26 cellular contexts compared by ENCODE assay signal in the genomic region with DNA sequence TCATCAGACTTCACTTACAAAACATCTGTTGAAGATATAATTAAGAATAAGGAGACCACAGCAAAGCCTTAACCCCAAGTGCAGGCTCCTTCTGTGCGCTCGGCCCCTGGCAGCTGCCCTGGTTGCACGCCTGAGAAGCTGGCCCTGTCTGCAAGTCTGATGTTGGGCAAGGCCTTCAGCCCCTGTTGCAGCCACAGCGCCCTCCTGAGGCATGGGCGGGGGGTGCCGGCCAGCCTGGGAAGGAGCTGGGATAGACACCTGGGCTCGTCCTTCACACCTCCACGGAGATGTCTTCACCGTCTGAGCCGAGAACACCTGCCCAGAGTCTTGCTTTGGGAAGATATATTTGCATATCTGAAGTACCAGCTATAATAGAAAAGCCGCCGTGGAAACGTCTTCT.
DNase-seq lines count a peak whose midpoint lies in the region; ATAC-seq and TF ChIP-seq lines count a peak whose summit lies in the region.
"Had no signal": no experiment of that assay in that cellular context is flagged by ENCODE, and none has a peak within 500 bp of the region (broad histone marks: within the 10 kb centered on the region; RNA-seq: fewer than 3 reads in every experiment).

No MANE protein-coding gene starts in this region.

- no peak overlapping the region for H3K23ac ChIP-seq in mesendoderm (ENCODE audit: low read length)

- no peak overlapping the region for H3K18ac ChIP-seq in mesendoderm (ENCODE audit: low read length)

- H3K27me3 ChIP-seq in mesendoderm (ENCODE audit: insufficient read depth, low read length, poor library complexity), result no peaks in the 10 kb centered on the region
- H3K27me3 ChIP-seq in Peyer's patch, result no peaks in the 10 kb centered on the region
- H3K27me3 ChIP-seq: BE2C, upper lobe of right lung had no signal

- H2AK5ac ChIP-seq in mesendoderm (ENCODE audit: low read length), result no peak overlapping the region

- H3K9me3 Mint-ChIP-seq in HFFc6, result peaks cover 75% of the 10 kb centered on the region
- H3K9me3 Mint-ChIP-seq in WTC11, result no peaks in the 10 kb centered on the region
- H3K9me3 Mint-ChIP-seq: activated T-helper 17 cell treated with anti-CD3 and anti-CD28 coated beads, Interleukin-2, amount 50 U/mL, for 72 hours; memory B cell; T-cell had no signal

- H3K79me2 ChIP-seq in mesendoderm (ENCODE audit: control insufficient read depth, insufficient read depth, low read length), result no peaks in the 10 kb centered on the region

- H3K36me3 Mint-ChIP-seq in HFFc6 (ENCODE audit: low read depth) (peaks cover 9% of the 10 kb centered on the region), WTC11 (no peaks in the 10 kb centered on the region)
- H3K36me3 Mint-ChIP-seq: activated naive CD8-positive, alpha-beta T cell treated with anti-CD3 and anti-CD28 coated beads for 36 hours; memory B cell; T-cell had no signal

- H3K56ac ChIP-seq in mesendoderm (ENCODE audit: low read length), result no peak overlapping the region

- H3K4me3 Mint-ChIP-seq in HFFc6, result no peak overlapping the region
- no peak overlapping the region for H3K4me3 Mint-ChIP-seq in WTC11
- H3K4me3 Mint-ChIP-seq: activated naive CD8-positive, alpha-beta T cell treated with anti-CD3 and anti-CD28 coated beads for 36 hours; activated T-helper 17 cell treated with anti-CD3 and anti-CD28 coated beads, Interleukin-2, amount 50 U/mL, for 72 hours; memory B cell; T-cell had no signal

- POLR2A ChIA-PET in WTC11 (lab: Charles Lee), result no interaction called here

- H4K8ac ChIP-seq in mesendoderm (ENCODE audit: low read depth, low read length), result no peak overlapping the region

- no peak overlapping the region for H2BK120ac ChIP-seq in mesendoderm (ENCODE audit: low read depth, low read length)

- no peak overlapping the region for H2BK5ac ChIP-seq in mesendoderm (ENCODE audit: low read length)

- H3K27ac Mint-ChIP-seq in HFFc6 (no peak overlapping the region), WTC11 (no peak overlapping the region)
- H3K27ac Mint-ChIP-seq: activated naive CD8-positive, alpha-beta T cell treated with anti-CD3 and anti-CD28 coated beads for 36 hours; memory B cell; T-cell had no signal

- no peak overlapping the region for H3K4me3 ChIP-seq in mesendoderm (ENCODE audit: low read length)
- H3K4me3 ChIP-seq in Peyer's patch, result no peak overlapping the region
- H3K4me3 ChIP-seq: A549, GM23248, SJCRH30, upper lobe of right lung had no signal

- no peak overlapping the region for H3K27ac ChIP-seq in mesendoderm (ENCODE audit: low read depth, low read length)
- H3K27ac ChIP-seq in Peyer's patch, result no peak overlapping the region
- H3K27ac ChIP-seq: A549, GM23248, HL-60, SJCRH30, upper lobe of right lung had no signal

- no peaks in the 10 kb centered on the region for H3K9me3 ChIP-seq in Peyer's patch
- H3K9me3 ChIP-seq: A549, BE2C, Caco-2, SJCRH30, upper lobe of right lung had no signal

- H3K4ac ChIP-seq in mesendoderm (ENCODE audit: low read depth, low read length), result no peak overlapping the region

- H3K4me2 ChIP-seq in mesendoderm (ENCODE audit: low read length), result no peak overlapping the region
- H3K4me2 ChIP-seq: A549 had no signal

- no peak overlapping the region for H3K9ac ChIP-seq in mesendoderm (ENCODE audit: low read length)
- H3K9ac ChIP-seq: GM23248 had no signal

- no CpG with 5 or more reads among the region's 13 CpGs for WGBS in mesendoderm (ENCODE audit: extremely low coverage, insufficient coverage, low lambda C conversion rate)

- CTCF ChIA-PET in WTC11 (lab: Charles Lee), result interaction anchor here (0.5 to 1.8 kb wide), 77 partner anchors 8 to 369 kb away, joined by 3 to 14 read pairs (median 4); a partner anchor contains a TSS

- TF ChIP-seq POLR2A in Peyer's patch (IDR thresholded peaks at IDR 0.05), result no peak

- no peak overlapping the region for H2BK15ac ChIP-seq in mesendoderm (replicated peaks; ENCODE audit: low read depth)

- H3K27me3 Mint-ChIP-seq in HFFc6 (ENCODE audit: insufficient read depth), result no peaks in the 10 kb centered on the region; the same call in 1 of the 2 replicates
- H3K27me3 Mint-ChIP-seq in WTC11 (ENCODE audit: low read depth), result 0 out of 2 replicates have a peak, but pooled peaks cover 3% of the 10 kb centered on the region
- H3K27me3 Mint-ChIP-seq: memory B cell had no signal

- ATAC-seq in WTC11 (peak; percentile 87), HG02678 (IDR thresholded peaks at IDR 0.05; ENCODE audit: unreplicated experiment) (no peak), GM19328 (IDR thresholded peaks at IDR 0.05; ENCODE audit: unreplicated experiment) (no peak)
- ATAC-seq: activated T-helper 17 cell treated with anti-CD3 and anti-CD28 coated beads, Interleukin-2, amount 50 U/mL, for 72 hours; esophagus mucosa; Panc1; T-cell; upper lobe of right lung had no signal

- peak; percentile 9 for DNase-seq in NCI-H748 (lab: John Stamatoyannopoulos, UW; ENCODE audit: unreplicated experiment)
- DNase-seq in NCI-H748 treated with DMSO at 0.1 percent for 48 hours (lab: John Stamatoyannopoulos, UW), result no peak
- DNase-seq in HFFc6, result no peak
- peak; percentile 82 for DNase-seq in WTC11 (ENCODE audit: low spot score)
- peak; percentile 27 for DNase-seq in mesendoderm
- no peak for DNase-seq in Peyer's patch
- DNase-seq: activated naive CD8-positive, alpha-beta T cell treated with anti-CD3 and anti-CD28 coated beads for 36 hours; BE2C; Caco-2; effector CD8-positive, alpha-beta T cell; GM23248; hypothalamus; NCI-H1436; occipital lobe; SJCRH30; substantia nigra; T-cell; upper lobe of right lung had no signal

- TF ChIP-seq CTCF in HFFc6 (IDR thresholded peaks at IDR 0.05) (peak; percentile 23; the same call in 1 of the 2 replicates), WTC11 (IDR thresholded peaks at IDR 0.05) (peak; percentile 51), Peyer's patch (IDR thresholded peaks at IDR 0.05) (no peak)

- no peak overlapping the region for H4K5ac ChIP-seq in mesendoderm (ENCODE audit: low read length)

- H3K4me1 Mint-ChIP-seq in HFFc6 (ENCODE audit: low read depth), result no peaks in the 10 kb centered on the region
- no peaks in the 10 kb centered on the region for H3K4me1 Mint-ChIP-seq in WTC11
- H3K4me1 Mint-ChIP-seq: memory B cell, T-cell had no signal

- H3K4me1 ChIP-seq in mesendoderm (ENCODE audit: control insufficient read depth, low read depth, low read length), result no peaks in the 10 kb centered on the region
- H3K4me1 ChIP-seq in Peyer's patch, result no peaks in the 10 kb centered on the region
- H3K4me1 ChIP-seq: A549, Caco-2, SJCRH30, upper lobe of right lung had no signal

- no peaks in the 10 kb centered on the region for H3K36me3 ChIP-seq in mesendoderm (ENCODE audit: control insufficient read depth, insufficient read depth, low read length)
- no peaks in the 10 kb centered on the region for H3K36me3 ChIP-seq in Peyer's patch
- H3K36me3 ChIP-seq: BE2C, SJCRH30, upper lobe of right lung had no signal

- no peaks in the 10 kb centered on the region for H3K79me1 ChIP-seq in mesendoderm (ENCODE audit: low read length)

TF ChIP-seq in WTC11, 78 proteins besides CTCF, POLR2A, EP300 and RAD21:
- TF ChIP-seq, protein P1, sequence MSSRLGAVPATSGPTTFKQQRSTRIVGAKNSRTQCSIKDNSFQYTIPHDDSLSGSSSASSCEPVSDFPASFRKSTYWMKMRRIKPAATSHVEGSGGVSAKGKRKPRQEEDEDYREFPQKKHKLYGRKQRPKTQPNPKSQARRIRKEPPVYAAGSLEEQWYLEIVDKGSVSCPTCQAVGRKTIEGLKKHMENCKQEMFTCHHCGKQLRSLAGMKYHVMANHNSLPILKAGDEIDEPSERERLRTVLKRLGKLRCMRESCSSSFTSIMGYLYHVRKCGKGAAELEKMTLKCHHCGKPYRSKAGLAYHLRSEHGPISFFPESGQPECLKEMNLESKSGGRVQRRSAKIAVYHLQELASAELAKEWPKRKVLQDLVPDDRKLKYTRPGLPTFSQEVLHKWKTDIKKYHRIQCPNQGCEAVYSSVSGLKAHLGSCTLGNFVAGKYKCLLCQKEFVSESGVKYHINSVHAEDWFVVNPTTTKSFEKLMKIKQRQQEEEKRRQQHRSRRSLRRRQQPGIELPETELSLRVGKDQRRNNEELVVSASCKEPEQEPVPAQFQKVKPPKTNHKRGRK (CRISPR knock-in tag; IDR thresholded peaks at IDR 0.05; ENCODE audit: borderline replicate concordance), result no peak
- TF ChIP-seq PRRX2 (CRISPR knock-in tag; IDR thresholded peaks at IDR 0.05) (0 out of 2 replicates have a peak, but pooled peaks have one; percentile 46), RORB (CRISPR knock-in tag; IDR thresholded peaks at IDR 0.05) (no peak)
- TF ChIP-seq, protein P2, sequence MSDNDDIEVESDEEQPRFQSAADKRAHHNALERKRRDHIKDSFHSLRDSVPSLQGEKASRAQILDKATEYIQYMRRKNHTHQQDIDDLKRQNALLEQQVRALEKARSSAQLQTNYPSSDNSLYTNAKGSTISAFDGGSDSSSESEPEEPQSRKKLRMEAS (CRISPR knock-in tag; IDR thresholded peaks at IDR 0.05), result peak; percentile 25; the same call in 1 of the 2 replicates
- TF ChIP-seq, protein P3, sequence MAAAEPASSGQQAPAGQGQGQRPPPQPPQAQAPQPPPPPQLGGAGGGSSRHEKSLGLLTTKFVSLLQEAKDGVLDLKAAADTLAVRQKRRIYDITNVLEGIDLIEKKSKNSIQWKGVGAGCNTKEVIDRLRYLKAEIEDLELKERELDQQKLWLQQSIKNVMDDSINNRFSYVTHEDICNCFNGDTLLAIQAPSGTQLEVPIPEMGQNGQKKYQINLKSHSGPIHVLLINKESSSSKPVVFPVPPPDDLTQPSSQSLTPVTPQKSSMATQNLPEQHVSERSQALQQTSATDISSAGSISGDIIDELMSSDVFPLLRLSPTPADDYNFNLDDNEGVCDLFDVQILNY (CRISPR knock-in tag; IDR thresholded peaks at IDR 0.05), result no peak

Comparison
In these comparisons a context has a peak if more than half of its experiments do, and no peak if none do; other contexts are left out.
1. DNase-seq: peak in NCI-H748 (single experiment), WTC11 (single experiment) and mesendoderm (single experiment); none in NCI-H748 treated with DMSO at 0.1 percent for 48 hours (single experiment), HFFc6 (single experiment) and Peyer's patch (0 of 3).
2. CTCF ChIP-seq: peak in HFFc6 (single experiment) and WTC11 (single experiment); none in Peyer's patch (0 of 6).